8 cellular contexts compared by ENCODE assay signal in genomic region chr13:51832471-51833152, GRCh38. TPM values are rescaled to one million over a fixed set of nuclear protein-coding genes. Genes with fewer than 3 reads are reported as not detected.
A peak's percentile ranks its signal among the peaks of the same experiment; 100 is the strongest.
DNase-seq lines count a peak whose midpoint lies in the region; ATAC-seq and TF ChIP-seq lines count a peak whose summit lies in the region.

No MANE protein-coding gene starts in this region.

- POLR2A ChIA-PET in MCF 10A (lab: Yijun Ruan, JAX) (interaction anchor here (0.7 to 0.8 kb wide), 2 partner anchors 180 to 346 kb away, joined by 3 read pairs; partner anchors contain the start of gene ALG11), HEK293T (lab: Yijun Ruan, JAX) (interaction anchor here (0.7 kb wide), 1 partner anchor 295 kb away, joined by 3 read pairs; no protein-coding TSS in a partner anchor)

- no peak for TF ChIP-seq POLR2A in breast epithelium (IDR thresholded peaks at IDR 0.05)

- H3K9me3 Mint-ChIP-seq in MCF 10A (ENCODE audit: unreplicated experiment) = no peaks in the 10 kb centered on the region
- H3K9me3 Mint-ChIP-seq in stimulated activated naive B cell treated with anti-CD40 and anti-IgM and Interleukin-4, amounts not matched to agents 10 μg/mL and 1 μg/mL and 100 μg/mL, for 72 hours = no peaks in the 10 kb centered on the region

- DNase-seq in MCF 10A (ENCODE audit: unreplicated experiment) (peak; percentile 55), breast epithelium (ENCODE audit: low spot score in 2 of 2) (no peak), HEK293T (ENCODE audit: extremely low spot score) (peak; percentile 41), NCI-H526 (lab: John Stamatoyannopoulos, UW) (peak; percentile 39 to 56), cardiac septum (ENCODE audit: low spot score) (peak; percentile 80), hippocampal formation (lab: John Stamatoyannopoulos, UW) (no peak)
- peak; percentile 20 for DNase-seq in activated T-helper 9 cell treated with anti-CD3 and anti-CD28 coated beads, Interleukin-2, amount 50 U/mL, for 16 hours (ENCODE audit: low read depth)
- peak; percentile 46 for DNase-seq in stimulated activated naive B cell treated with anti-CD40 and anti-IgM and Interleukin-4, amounts not matched to agents 10 μg/mL and 1 μg/mL and 100 μg/mL, for 72 hours

- H3K9me3 ChIP-seq in breast epithelium = no peaks in the 10 kb centered on the region

- no peaks in the 10 kb centered on the region for H3K4me1 Mint-ChIP-seq in MCF 10A (ENCODE audit: insufficient read depth, unreplicated experiment)
- H3K4me1 Mint-ChIP-seq in stimulated activated naive B cell treated with anti-CD40 and anti-IgM and Interleukin-4, amounts not matched to agents 10 μg/mL and 1 μg/mL and 100 μg/mL, for 72 hours = peaks cover 20 to 29% of the 10 kb centered on the region in 2 donors

- H3K4me3 ChIP-seq in breast epithelium = no peak overlapping the region

- H3K27me3 ChIP-seq in breast epithelium = no peaks in the 10 kb centered on the region

- peak; percentile 98 for ATAC-seq in stimulated activated naive B cell treated with anti-CD40 and anti-IgM and Interleukin-4, amounts not matched to agents 10 μg/mL and 1 μg/mL and 100 μg/mL, for 72 hours (replicated peaks)

- H3K36me3 Mint-ChIP-seq in MCF 10A (ENCODE audit: insufficient read depth, unreplicated experiment) = no peaks in the 10 kb centered on the region
- no peaks in the 10 kb centered on the region for H3K36me3 Mint-ChIP-seq in stimulated activated naive B cell treated with anti-CD40 and anti-IgM and Interleukin-4, amounts not matched to agents 10 μg/mL and 1 μg/mL and 100 μg/mL, for 72 hours

- no peak overlapping the region for H3K27ac Mint-ChIP-seq in MCF 10A (ENCODE audit: low read depth, unreplicated experiment)
- no peak overlapping the region for H3K27ac Mint-ChIP-seq in stimulated activated naive B cell treated with anti-CD40 and anti-IgM and Interleukin-4, amounts not matched to agents 10 μg/mL and 1 μg/mL and 100 μg/mL, for 72 hours

- BruUV-seq in MCF 10A (replicated peaks; lab: Mats Ljungman, UMichigan) = no TSS peak

- H3K36me3 ChIP-seq in breast epithelium = no peaks in the 10 kb centered on the region

- CTCF ChIA-PET in MCF 10A (lab: Yijun Ruan, JAX) = interaction anchor here (0.7 to 7.3 kb wide), 10 partner anchors 12 to 708 kb away, joined by 3 to 69 read pairs (median 4); partner anchors contain the start of genes NEK5 and TMEM272
- CTCF ChIA-PET in HEK293T (lab: Yijun Ruan, JAX) = interaction anchor here (1.5 kb wide), 1 partner anchor 18 kb away, joined by 4 read pairs; no protein-coding TSS in a partner anchor

- H3K27me3 Mint-ChIP-seq in MCF 10A (ENCODE audit: insufficient read depth, unreplicated experiment) = peaks cover 38% of the 10 kb centered on the region
- H3K27me3 Mint-ChIP-seq in stimulated activated naive B cell treated with anti-CD40 and anti-IgM and Interleukin-4, amounts not matched to agents 10 μg/mL and 1 μg/mL and 100 μg/mL, for 72 hours = peaks cover 0 to 8% of the 10 kb centered on the region in 2 donors

- no peak overlapping the region for H3K27ac ChIP-seq in breast epithelium

- no peak for TF ChIP-seq CTCF in MCF 10A (IDR thresholded peaks at IDR 0.05; ENCODE audit: unreplicated experiment)
- peak in 1 of 3 donors; percentile 45 for TF ChIP-seq CTCF in breast epithelium (IDR thresholded peaks at IDR 0.05)

- no peak overlapping the region for H3K4me3 Mint-ChIP-seq in MCF 10A (ENCODE audit: unreplicated experiment)
- peak overlapping the region in 1 of 2 donors; percentile 26 for H3K4me3 Mint-ChIP-seq in stimulated activated naive B cell treated with anti-CD40 and anti-IgM and Interleukin-4, amounts not matched to agents 10 μg/mL and 1 μg/mL and 100 μg/mL, for 72 hours

- intact Hi-C loops in MCF 10A (cut with micrococcal nuclease) (loop anchor here (2.0 kb wide), 1 partner anchor 18 kb away; no protein-coding TSS in a partner anchor), breast epithelium (cut with DNase I; ENCODE audit: low total_unique reads) (no loop called here), cardiac septum (cut with DNase I) (loop anchor here (1.0 kb wide), 1 partner anchor 17 kb away; no protein-coding TSS in a partner anchor)

- H3K4me1 ChIP-seq in breast epithelium = no peaks in the 10 kb centered on the region

TF ChIP-seq in HEK293T, 16 proteins besides CTCF, POLR2A, EP300 and RAD21:
- no peak for TF ChIP-seq ELF4 (IDR thresholded peaks at IDR 0.05)
- no peak for TF ChIP-seq BHLHE40 (IDR thresholded peaks at IDR 0.05; ENCODE audit: borderline replicate concordance)
- TF ChIP-seq L3MBTL2 (conservative IDR thresholded peaks at IDR 0.05) = no peak
- TF ChIP-seq FOXM1 (IDR thresholded peaks at IDR 0.05; ENCODE audit: borderline replicate concordance) = no peak
- TF ChIP-seq FOXA1 (IDR thresholded peaks at IDR 0.05) = no peak
- no peak for TF ChIP-seq NFRKB (IDR thresholded peaks at IDR 0.05)
- no peak for TF ChIP-seq ZNF384 (IDR thresholded peaks at IDR 0.05)
- no peak for TF ChIP-seq ARNT (IDR thresholded peaks at IDR 0.05)
- no peak for TF ChIP-seq FOXK2 (IDR thresholded peaks at IDR 0.05)
- no peak for TF ChIP-seq SUZ12 (IDR thresholded peaks at IDR 0.05)
- no peak for TF ChIP-seq PKNOX1 (IDR thresholded peaks at IDR 0.05)
- no peak for TF ChIP-seq LEF1 (IDR thresholded peaks at IDR 0.05; ENCODE audit: borderline replicate concordance)
- no peak for TF ChIP-seq CTBP1 (IDR thresholded peaks at IDR 0.05; ENCODE audit: borderline replicate concordance)
- TF ChIP-seq HDGF (IDR thresholded peaks at IDR 0.05; ENCODE audit: borderline replicate concordance) = no peak
- no peak for TF ChIP-seq TARDBP (IDR thresholded peaks at IDR 0.05)
- no peak for TF ChIP-seq SP1 (IDR thresholded peaks at IDR 0.05)

RNA-seq across cellular contexts. Expression of gene TMEM272, which starts 12.4 kb away (rescaled TPM):
- not detected in 2 replicates for total RNA-seq in MCF 10A (2022)
- total RNA-seq in breast epithelium = under 1 TPM in 2 of 3 donors, not detected in 1; under 0.01 to 0.16 TPM
- 1.7 TPM for total RNA-seq in cardiac septum

RNA-seq across cellular contexts. Expression of gene DHRS12, which starts 28.6 kb away (rescaled TPM):
- total RNA-seq in MCF 10A (2022) (6.2 and 6.8 TPM in 2 replicates), breast epithelium (10 to 100 TPM; 16.2 to 35.7 (median 16.4) TPM), cardiac septum (9.8 TPM)

RNA-seq across cellular contexts. Expression of gene CCDC70, which starts 29.2 kb away (rescaled TPM):
- total RNA-seq in MCF 10A (2022) = not detected in 2 replicates
- total RNA-seq in breast epithelium = not detected
- total RNA-seq in cardiac septum = not detected

Comparison
In these comparisons a context has a peak if more than half of its experiments do, and no peak if none do; other contexts are left out.
1. DNase-seq: peak in MCF 10A (single experiment), HEK293T (single experiment), NCI-H526 (2 of 2), activated T-helper 9 cell treated with anti-CD3 and anti-CD28 coated beads, Interleukin-2, amount 50 U/mL, for 16 hours (single experiment), cardiac septum (single experiment) and stimulated activated naive B cell treated with anti-CD40 and anti-IgM and Interleukin-4, amounts not matched to agents 10 μg/mL and 1 μg/mL and 100 μg/mL, for 72 hours (single experiment); none in breast epithelium (0 of 2) and hippocampal formation (0 of 2).